ENCODE assay signal across 18 cellular contexts in the genomic region with DNA sequence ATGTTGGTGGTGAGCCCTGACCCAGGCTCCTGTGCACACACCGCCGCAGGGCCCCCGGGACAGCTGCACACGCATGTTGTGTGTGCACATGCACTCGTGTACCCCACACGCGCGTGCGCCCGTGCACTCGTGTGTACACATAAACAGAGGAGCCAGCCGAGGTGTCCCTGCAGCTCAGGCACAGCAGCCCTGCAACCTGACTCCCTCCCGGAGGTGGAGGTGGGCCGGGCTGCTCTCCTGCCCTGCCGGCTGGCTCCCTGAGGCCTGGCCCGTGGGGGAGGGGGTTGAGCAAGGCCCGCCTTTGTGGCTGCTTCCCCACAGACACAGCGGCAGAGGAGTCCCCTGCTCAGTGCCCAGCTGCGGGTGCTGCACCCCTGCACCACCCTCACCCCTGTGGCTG. TPM values are rescaled to one million over a fixed set of nuclear protein-coding genes. Genes with fewer than 3 reads are reported as not detected.
A peak's percentile ranks its signal among the peaks of the same experiment; 100 is the strongest.
DNase-seq lines count a peak whose midpoint lies in the region; ATAC-seq, FAIRE-seq and TF ChIP-seq lines count a peak whose summit lies in the region.
"Had no signal": no experiment of that assay in that cellular context is flagged by ENCODE, and none has a peak within 500 bp of the region (broad histone marks: within the 10 kb centered on the region; RNA-seq: fewer than 3 reads in every experiment).

No MANE protein-coding gene starts in this region.

- H3K27me3 ChIP-seq in Caco-2 (replicated peaks; ENCODE audit: control insufficient read depth, insufficient read depth, low read length) (no peaks in the 10 kb centered on the region), bronchial epithelial cell (ENCODE audit: control insufficient read depth, insufficient read depth, low read length) (peaks cover 5% of the 10 kb centered on the region), mucosa of stomach (ENCODE audit: control insufficient read depth, insufficient read depth, low read length) (peaks cover 5% of the 10 kb centered on the region)

- H3K9me3 ChIP-seq in Caco-2: no peaks in the 10 kb centered on the region
- H3K9me3 ChIP-seq in mucosa of stomach (ENCODE audit: control insufficient read depth, low read length): no peaks in the 10 kb centered on the region
- H3K9me3 ChIP-seq: heart left ventricle had no signal

- peaks cover 83% of the 10 kb centered on the region for H3K4me1 Mint-ChIP-seq in Caco-2 (ENCODE audit: low read depth, unreplicated experiment)
- no peaks in the 10 kb centered on the region for H3K4me1 Mint-ChIP-seq in T-helper 2 cell treated with Interferon-gamma antibody and Interleukin-4, amounts not matched to agents 5 μg/mL and 100 μg/mL, for 36 hours (ENCODE audit: low read depth)
- H3K4me1 Mint-ChIP-seq: B cell had no signal

- BruUV-seq in Caco-2 (replicated peaks; lab: Mats Ljungman, UMichigan): no TSS peak

- no peak overlapping the region for H3K9ac ChIP-seq in mucosa of stomach (ENCODE audit: low read length)

- TF ChIP-seq RAD21 in Ishikawa (IDR thresholded peaks at IDR 0.05; ENCODE audit: low read depth): no peak

- peaks cover 8% of the 10 kb centered on the region for H3K36me3 ChIP-seq in Caco-2 (ENCODE audit: control insufficient read depth, insufficient read depth, low read length)
- no peaks in the 10 kb centered on the region for H3K36me3 ChIP-seq in bronchial epithelial cell (ENCODE audit: control insufficient read depth, insufficient read depth, low read length)
- no peaks in the 10 kb centered on the region for H3K36me3 ChIP-seq in mucosa of stomach (ENCODE audit: control insufficient read depth, insufficient read depth, low read length)
- H3K36me3 ChIP-seq: heart left ventricle had no signal

- H3K9me3 Mint-ChIP-seq in Caco-2 (ENCODE audit: unreplicated experiment): no peaks in the 10 kb centered on the region
- no peaks in the 10 kb centered on the region for H3K9me3 Mint-ChIP-seq in T-helper 2 cell treated with Interferon-gamma antibody and Interleukin-4, amounts not matched to agents 5 μg/mL and 100 μg/mL, for 36 hours
- H3K9me3 Mint-ChIP-seq: activated CD4-positive, alpha-beta memory T cell treated with anti-CD3 and anti-CD28 coated beads for 36 hours; T-helper 1 cell treated with Interleukin-12 subunit alpha and Interleukin-12 subunit beta and Interleukin-4 antibody, amounts not matched to agents 30 μg/mL and 1 μg/mL, for 36 hours had no signal

- H3K4me1 ChIP-seq in Caco-2 (peaks cover 90% of the 10 kb centered on the region), mucosa of stomach (ENCODE audit: control insufficient read depth, insufficient read depth, low read length) (peaks cover 49% of the 10 kb centered on the region)

- intact Hi-C loops in Caco-2 (cut with micrococcal nuclease; ENCODE audit: unreplicated experiment): no loop called here

- POLR2A ChIA-PET in Caco-2 (lab: Charles Lee): no interaction called here

- peak overlapping the region; percentile 88 for H3K27ac Mint-ChIP-seq in Caco-2 (ENCODE audit: unreplicated experiment)
- no peak overlapping the region for H3K27ac Mint-ChIP-seq in T-helper 2 cell treated with Interferon-gamma antibody and Interleukin-4, amounts not matched to agents 5 μg/mL and 100 μg/mL, for 36 hours
- H3K27ac Mint-ChIP-seq: activated CD4-positive, alpha-beta memory T cell treated with anti-CD3 and anti-CD28 coated beads for 36 hours; B cell; T-helper 1 cell treated with Interleukin-12 subunit alpha and Interleukin-12 subunit beta and Interleukin-4 antibody, amounts not matched to agents 30 μg/mL and 1 μg/mL, for 36 hours had no signal

- DNase-seq in Caco-2 (peak; percentile 82 to 83), bronchial epithelial cell (ENCODE audit: low read depth) (no peak), medulla oblongata (ENCODE audit: extremely low spot score) (no peak)
- DNase-seq in T-helper 2 cell treated with Interferon-gamma antibody and Interleukin-4, amounts not matched to agents 5 μg/mL and 100 μg/mL, for 36 hours (ENCODE audit: low spot score): no peak
- DNase-seq: activated CD4-positive, alpha-beta memory T cell treated with anti-CD3 and anti-CD28 coated beads for 36 hours; activated effector memory CD4-positive, alpha-beta T cell treated with Interleukin-2 at 50 U/mL for 16 hours; GDM1; heart left ventricle; NCI-H1694; posterior cingulate gyrus had no signal

- ATAC-seq in HG03097 (IDR thresholded peaks at IDR 0.05; ENCODE audit: low FRiP score, unreplicated experiment) (no peak), HG03025 (IDR thresholded peaks at IDR 0.05; ENCODE audit: low FRiP score, unreplicated experiment) (no peak)
- ATAC-seq: heart left ventricle had no signal

- no peak for FAIRE-seq in bronchial epithelial cell (lab: Jason Lieb, UNC)

- TF ChIP-seq CTCF in Caco-2 (IDR thresholded peaks at IDR 0.05; ENCODE audit: insufficient read depth in 1 of 2, low read depth in 1 of 2, low read length in 1 of 2, severe bottlenecking in 1 of 2, unreplicated experiment in 1 of 2) (no peak), bronchial epithelial cell (IDR thresholded peaks at IDR 0.05; ENCODE audit: insufficient read depth, low read length, severe bottlenecking) (no peak)

- no peaks in the 10 kb centered on the region for H3K27me3 Mint-ChIP-seq in Caco-2 (ENCODE audit: insufficient read depth, unreplicated experiment)
- H3K27me3 Mint-ChIP-seq in T-helper 2 cell treated with Interferon-gamma antibody and Interleukin-4, amounts not matched to agents 5 μg/mL and 100 μg/mL, for 36 hours (ENCODE audit: low read depth): no peaks in the 10 kb centered on the region

- peak overlapping the region; percentile 41 for H3K4me3 ChIP-seq in Caco-2 (ENCODE audit: low read depth, low read length)
- peak overlapping the region; percentile 37 for H3K4me3 ChIP-seq in bronchial epithelial cell (ENCODE audit: low read depth, low read length)
- H3K4me3 ChIP-seq in mucosa of stomach (ENCODE audit: low read length): peak overlapping the region; percentile 19
- H3K4me3 ChIP-seq: heart left ventricle had no signal

- peak; percentile 31; the same call in 1 of the 2 replicates for TF ChIP-seq EP300 in Ishikawa (IDR thresholded peaks at IDR 0.05; ENCODE audit: borderline replicate concordance)

- H3K36me3 Mint-ChIP-seq in Caco-2 (ENCODE audit: insufficient read depth, unreplicated experiment): peaks cover 60% of the 10 kb centered on the region
- H3K36me3 Mint-ChIP-seq in T-helper 2 cell treated with Interferon-gamma antibody and Interleukin-4, amounts not matched to agents 5 μg/mL and 100 μg/mL, for 36 hours (ENCODE audit: low read depth): no peaks in the 10 kb centered on the region
- H3K36me3 Mint-ChIP-seq: activated CD4-positive, alpha-beta memory T cell treated with anti-CD3 and anti-CD28 coated beads for 36 hours had no signal

- H3K4me3 Mint-ChIP-seq in Caco-2 (ENCODE audit: unreplicated experiment): peak overlapping the region; percentile 90
- H3K4me3 Mint-ChIP-seq in T-helper 2 cell treated with Interferon-gamma antibody and Interleukin-4, amounts not matched to agents 5 μg/mL and 100 μg/mL, for 36 hours: no peak overlapping the region
- H3K4me3 Mint-ChIP-seq: activated CD4-positive, alpha-beta memory T cell treated with anti-CD3 and anti-CD28 coated beads for 36 hours; B cell; T-helper 1 cell treated with Interleukin-12 subunit alpha and Interleukin-12 subunit beta and Interleukin-4 antibody, amounts not matched to agents 30 μg/mL and 1 μg/mL, for 36 hours had no signal

- CTCF ChIA-PET in Caco-2 (lab: Charles Lee): interaction anchor here (1.2 to 1.8 kb wide), 2 partner anchors 81 to 190 kb away, joined by 3 to 10 read pairs; no protein-coding TSS in a partner anchor

TF ChIP-seq in Ishikawa, 13 proteins besides CTCF, POLR2A, EP300 and RAD21:
- TF ChIP-seq NFIC (IDR thresholded peaks at IDR 0.05): 0 out of 2 replicates have a peak, but pooled peaks have one; percentile 12
- TF ChIP-seq REST (IDR thresholded peaks at IDR 0.05; ENCODE audit: low read depth): no peak
- TF ChIP-seq TEAD4 (IDR thresholded peaks at IDR 0.05): peak; percentile 22; the same call in 1 of the 2 replicates

RNA-seq across cellular contexts. Expression of gene RBBP8NL, which starts 0.7 kb away (rescaled TPM):
- 39.2 and 40.5 TPM in 2 replicates for total RNA-seq in Caco-2 (2022)
- total RNA-seq in bronchial epithelial cell: under 0.01 and 1.0 TPM in 2 replicates
- total RNA-seq: activated CD4-positive, alpha-beta memory T cell treated with anti-CD3 and anti-CD28 coated beads for 36 hours; B cell; H4; heart left ventricle; OCI-LY7 had no signal

RNA-seq across cellular contexts. Expression of gene CABLES2, which starts 19.6 kb away (rescaled TPM):
- total RNA-seq in Caco-2 (2022): 30.7 and 36.4 TPM in 2 replicates
- total RNA-seq in bronchial epithelial cell: 0.51 and 1.3 TPM in 2 replicates

RNA-seq across cellular contexts. Expression of gene RPS21, which starts 39.8 kb away (rescaled TPM):
- 4,496 and 4,723 TPM in 2 replicates for total RNA-seq in Caco-2 (2022)
- 1,471 and 1,737 TPM in 2 replicates for total RNA-seq in bronchial epithelial cell

RNA-seq across cellular contexts. Expression of gene GATA5, which starts 49.1 kb away (rescaled TPM):
- total RNA-seq in Caco-2 (2022) (0.12 and 0.25 TPM in 2 replicates), bronchial epithelial cell (not detected in 2 replicates)
- total RNA-seq: activated CD4-positive, alpha-beta memory T cell treated with anti-CD3 and anti-CD28 coated beads for 36 hours; B cell; OCI-LY7 had no signal

RNA-seq across cellular contexts. Expression of gene LAMA5, which starts 59.6 kb away (rescaled TPM):
- total RNA-seq in Caco-2 (2022): 1,050 and 1,125 TPM in 2 replicates
- 61.6 and 99.5 TPM in 2 replicates for total RNA-seq in bronchial epithelial cell

Comparison
In these comparisons a context has a peak if more than half of its experiments do, and no peak if none do; other contexts are left out.
1. DNase-seq: peak in Caco-2 (2 of 2); none in bronchial epithelial cell (single experiment), T-helper 2 cell treated with Interferon-gamma antibody and Interleukin-4, amounts not matched to agents 5 μg/mL and 100 μg/mL, for 36 hours (single experiment) and medulla oblongata (single experiment).
2. RNA of gene RBBP8NL, which starts 0.7 kb away (total RNA-seq): 39.2 to 40.5 TPM in Caco-2; under 0.01 to 1.0 TPM in bronchial epithelial cell; every median in the first group is over 10 times any median in the second.
3. RNA of gene CABLES2, which starts 19.6 kb away (total RNA-seq): 30.7 to 36.4 TPM in Caco-2; 0.51 to 1.3 TPM in bronchial epithelial cell; every median in the first group is over 10 times any median in the second.
4. Peak in every context shown above with its lines, with median percentiles within 50 percentile points of each other: H3K4me3 ChIP-seq.